Comparison of ENCODE assay signal across 8 cellular contexts in the genomic region with DNA sequence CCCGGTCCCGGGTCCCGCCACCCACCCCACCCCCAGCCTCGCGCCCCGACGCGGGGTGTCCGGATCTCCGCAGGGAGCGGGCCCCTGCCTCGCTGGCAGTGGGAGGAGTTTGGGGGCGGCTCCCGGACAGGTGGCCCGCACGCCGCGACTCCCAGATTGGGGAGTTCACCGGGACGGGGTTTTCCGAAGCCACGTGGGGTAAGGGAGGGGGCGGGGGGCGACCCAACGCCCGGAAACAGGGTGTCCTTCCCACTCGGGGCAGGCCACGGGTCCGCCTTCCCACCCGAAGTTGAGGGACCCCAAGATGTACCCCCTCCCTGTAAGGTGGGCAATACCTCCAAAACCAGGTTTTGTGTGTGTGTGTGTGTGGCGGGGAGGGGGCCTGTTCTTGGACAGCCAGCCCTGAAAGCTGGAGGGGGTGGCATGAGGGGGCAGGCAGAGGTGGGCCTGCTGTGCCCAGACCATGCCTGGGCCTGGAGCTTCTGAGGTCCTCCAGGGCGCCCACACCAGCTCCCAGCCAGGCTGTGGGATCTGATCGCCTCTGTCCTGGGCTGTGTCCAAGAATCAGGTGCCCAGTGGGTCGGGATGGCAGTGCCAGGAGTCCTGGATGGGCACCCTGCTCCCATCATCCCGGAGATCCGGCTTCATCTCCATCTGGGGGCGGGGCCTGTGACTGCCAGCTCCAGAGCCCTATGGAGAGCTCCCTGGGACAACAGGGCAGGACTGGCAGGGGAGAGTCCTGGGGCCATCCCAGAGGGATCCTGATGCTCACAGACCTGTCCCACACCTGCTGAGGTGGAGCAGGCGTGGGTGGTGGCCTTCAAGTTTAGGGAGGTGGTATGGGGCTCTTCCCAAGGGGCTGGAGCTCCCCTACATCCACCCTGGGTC. TPM values are rescaled to one million over a fixed set of nuclear protein-coding genes. Genes with fewer than 3 reads are reported as not detected.
DNase-seq lines count a peak whose midpoint lies in the region; ATAC-seq, FAIRE-seq and TF ChIP-seq lines count a peak whose summit lies in the region.

No MANE protein-coding gene starts in this region.

- H3K27me3 ChIP-seq in astrocyte (ENCODE audit: insufficient read depth, low read length) (no peaks in the 10 kb centered on the region), iPS DF 6.9 (ENCODE audit: control insufficient read depth, insufficient read depth, low read length) (no peaks in the 10 kb centered on the region)

- peaks cover 6% of the 10 kb centered on the region for H3K4me1 Mint-ChIP-seq in astrocyte (ENCODE audit: low read depth, unreplicated experiment)

- DNase-seq in SIG-M5 treated with dmso at 0.1 percent for 504 hours (lab: John Stamatoyannopoulos, UW; ENCODE audit: unreplicated experiment), result peak; percentile 20
- no peak for DNase-seq in SIG-M5 (lab: John Stamatoyannopoulos, UW)
- peak; percentile 79 for DNase-seq in SW480 (ENCODE audit: low spot score)
- no peak for DNase-seq in astrocyte (ENCODE audit: low read depth)
- DNase-seq in iPS DF 6.9 (ENCODE audit: low read depth, low spot score), result no peak
- no peak for DNase-seq in skeletal muscle cell (ENCODE audit: low read depth)

- H3K4me3 Mint-ChIP-seq in astrocyte (ENCODE audit: unreplicated experiment), result peak overlapping the region; percentile 80

- WGBS in iPS DF 6.9 (ENCODE audit: insufficient coverage, insufficient read length), result no CpG with 5 or more reads among the region's 38 CpGs

- H3K36me3 ChIP-seq in astrocyte (ENCODE audit: insufficient read depth, low read length) (no peaks in the 10 kb centered on the region), iPS DF 6.9 (ENCODE audit: control insufficient read depth, insufficient read depth, low read length) (peaks cover 3% of the 10 kb centered on the region; the same call in 1 of the 2 replicates)

- H3K4me3 ChIP-seq in astrocyte (ENCODE audit: insufficient read depth, low read depth, low read length) (peak overlapping the region; percentile 54), iPS DF 6.9 (ENCODE audit: low read length) (peak overlapping the region; percentile 87; the same call in 1 of the 2 replicates), skeletal muscle cell (ENCODE audit: low read depth, low read length) (peak overlapping the region; percentile 45)

- H3K9me3 ChIP-seq in astrocyte (ENCODE audit: insufficient read depth, low read depth, low read length), result no peaks in the 10 kb centered on the region
- H3K9me3 ChIP-seq in iPS DF 6.9 (ENCODE audit: control insufficient read depth, insufficient read depth, low read length), result no peaks in the 10 kb centered on the region

- H3K27me3 Mint-ChIP-seq in astrocyte (ENCODE audit: low read depth, unreplicated experiment), result peaks cover 3% of the 10 kb centered on the region

- ATAC-seq in HG03432 (IDR thresholded peaks at IDR 0.05; ENCODE audit: unreplicated experiment) (peak; percentile 27), GM18868 (IDR thresholded peaks at IDR 0.05; ENCODE audit: unreplicated experiment) (no peak)

- no peak for TF ChIP-seq CTCF in astrocyte (IDR thresholded peaks at IDR 0.05; ENCODE audit: insufficient read depth, low read depth, low read length)

- no peak overlapping the region for H3K27ac Mint-ChIP-seq in astrocyte (ENCODE audit: unreplicated experiment)

- peaks cover 4% of the 10 kb centered on the region for H3K4me1 ChIP-seq in astrocyte (ENCODE audit: insufficient read depth, low read length)
- H3K4me1 ChIP-seq in iPS DF 6.9 (ENCODE audit: control insufficient read depth, insufficient read depth, low read length), result peaks cover 5% of the 10 kb centered on the region; the same call in 1 of the 2 replicates

- no peak overlapping the region for H2AFZ ChIP-seq in astrocyte (ENCODE audit: low read depth, low read length)

- H3K36me3 Mint-ChIP-seq in astrocyte (ENCODE audit: low read depth, unreplicated experiment), result peaks cover 9% of the 10 kb centered on the region

- H3K9ac ChIP-seq in astrocyte (ENCODE audit: low read length), result peak overlapping the region; percentile 72

- no peaks in the 10 kb centered on the region for H3K79me2 ChIP-seq in astrocyte (ENCODE audit: insufficient read depth, low read length)

- FAIRE-seq in astrocyte (lab: Jason Lieb, UNC), result no peak

- H3K4me2 ChIP-seq in astrocyte (ENCODE audit: low read length), result peak overlapping the region; percentile 84

- no peaks in the 10 kb centered on the region for H3K9me3 Mint-ChIP-seq in astrocyte (ENCODE audit: unreplicated experiment)

- no peak overlapping the region for H3K27ac ChIP-seq in astrocyte (ENCODE audit: low read depth, low read length)
- H3K27ac ChIP-seq in iPS DF 6.9 (ENCODE audit: low read length), result no peak overlapping the region

- H4K20me1 ChIP-seq in astrocyte (ENCODE audit: insufficient read depth, low read length), result peaks cover 16% of the 10 kb centered on the region

RNA-seq across cellular contexts. Expression of gene SYNGR2, which starts 0.8 kb away (rescaled TPM):
- 75.0 and 82.2 TPM in 2 replicates for total RNA-seq in astrocyte

RNA-seq across cellular contexts. Expression of gene TK1, which starts 17.7 kb away (rescaled TPM):
- total RNA-seq in astrocyte, result 5.2 and 7.5 TPM in 2 replicates

RNA-seq across cellular contexts. Expression of gene AFMID, which starts 18.0 kb away (rescaled TPM):
- total RNA-seq in astrocyte, result 48.5 and 53.7 TPM in 2 replicates

RNA-seq across cellular contexts. Expression of gene C17orf99, which starts 23.0 kb away (rescaled TPM):
- total RNA-seq in astrocyte, result not detected in 2 replicates

RNA-seq across cellular contexts. Expression of gene TMC8, which starts 38.6 kb away (rescaled TPM):
- 0.27 and 0.38 TPM in 2 replicates for total RNA-seq in astrocyte

Comparison
In these comparisons a context has a peak if more than half of its experiments do, and no peak if none do; other contexts are left out.
1. DNase-seq: peak in SIG-M5 treated with dmso at 0.1 percent for 504 hours (single experiment) and SW480 (single experiment); none in SIG-M5 (single experiment), astrocyte (single experiment), iPS DF 6.9 (single experiment) and skeletal muscle cell (single experiment).
2. Peak in every context shown above with its lines, with median percentiles within 50 percentile points of each other: H3K4me3 ChIP-seq.